Comparison of ENCODE assay signal across 8 cellular contexts in the genomic region with DNA sequence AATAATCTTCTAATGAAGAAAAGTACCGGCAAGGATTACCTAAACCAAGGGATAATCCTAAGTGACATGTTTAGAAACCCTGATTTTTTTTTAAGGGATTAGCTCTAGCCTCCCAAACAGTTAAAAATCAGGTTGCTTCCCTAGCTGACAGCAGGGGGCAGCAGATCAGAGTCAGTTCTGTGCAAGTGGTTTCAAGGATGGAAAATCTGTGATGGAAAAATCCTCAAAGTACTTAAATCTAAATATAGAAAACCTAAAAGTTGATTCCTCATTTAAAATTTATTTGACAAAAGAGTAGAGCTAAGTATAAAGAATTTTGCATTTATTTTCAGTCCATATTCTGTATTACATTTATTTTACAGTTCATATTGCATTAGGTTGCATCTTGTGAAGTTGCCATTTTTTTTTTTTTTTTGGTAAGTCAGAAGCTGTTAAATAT.
DNase-seq lines count a peak whose midpoint lies in the region; ATAC-seq, FAIRE-seq and TF ChIP-seq lines count a peak whose summit lies in the region.

No MANE protein-coding gene starts in this region.

- CTCF ChIA-PET in RWPE1 (lab: Yijun Ruan, JAX), result interaction anchor here (0.5 to 2.0 kb wide), 21 partner anchors 10 to 1691 kb away, joined by 3 to 12 read pairs (median 3); no protein-coding TSS in a partner anchor

- ATAC-seq in GM21390 (IDR thresholded peaks at IDR 0.05; ENCODE audit: unreplicated experiment), result peak; percentile 76
- ATAC-seq in activated CD4-positive, CD25-positive, alpha-beta regulatory T cell treated with anti-CD3 and anti-CD28 coated beads, Interleukin-2, amount 50 U/mL, for 24 hours, result no peak

- DNase-seq in D721Med (ENCODE audit: insufficient read length, low spot score), result peak; percentile 43
- peak; percentile 48 for DNase-seq in LoVo (ENCODE audit: low spot score)
- DNase-seq in RWPE1 (ENCODE audit: low spot score), result peak; percentile 58
- DNase-seq in anterior cingulate cortex (lab: John Stamatoyannopoulos, UW), result peak in 35 of 58 donors; percentile 5 to 69 (median 31)
- peak; percentile 59 for DNase-seq in iPS-NIHi11 (ENCODE audit: low spot score)
- peak in 3 of 4 experiments; percentile 11 to 29 (median 17) for DNase-seq in stimulated activated CD4-positive, alpha-beta T cell treated with anti-CD3 and anti-CD28 coated beads, Interleukin-1b, Interleukin-23, amount 100 ng/mL, for 24 hours (ENCODE audit: low read depth in 4 of 4, low spot score in 1 of 4)

- H3K27ac ChIP-seq in RWPE1, result no peak overlapping the region

- peak; percentile 96 for FAIRE-seq in D721Med (lab: Jason Lieb, UNC)

- TF ChIP-seq CTCF in D721Med (IDR thresholded peaks at IDR 0.05; ENCODE audit: insufficient read depth, missing control alignments), result peak; percentile 95
- peak; percentile 72 for TF ChIP-seq CTCF in RWPE1 (conservative IDR thresholded peaks at IDR 0.05; ENCODE audit: low read depth)

- POLR2A ChIA-PET in RWPE1 (lab: Yijun Ruan, JAX; ENCODE audit: low non-redundant PET), result no interaction called here
